ENCODE assay signal across 8 cellular contexts in genomic region chr19:41521860-41522555, GRCh38. TPM values are rescaled to one million over a fixed set of nuclear protein-coding genes. Genes with fewer than 3 reads are reported as not detected.
DNase-seq lines count a peak whose midpoint lies in the region; ATAC-seq and TF ChIP-seq lines count a peak whose summit lies in the region.

No MANE protein-coding gene starts in this region.

- H3K27me3 Mint-ChIP-seq in IgD-negative memory B cell, result peaks cover 4% of the 10 kb centered on the region

- H3K36me3 Mint-ChIP-seq in IgD-negative memory B cell, result no peaks in the 10 kb centered on the region

- no peaks in the 10 kb centered on the region for H3K36me3 ChIP-seq in uterus

- DNase-seq in activated gamma-delta T cell treated with Interleukin-2 at 50 U/mL for 16 hours, result peak; percentile 33
- peak; percentile 44 for DNase-seq in left lobe of liver (ENCODE audit: low spot score)
- no peak for DNase-seq in uterus
- DNase-seq in NCI-H526 treated with DMSO at 0.1 percent for 48 hours (lab: John Stamatoyannopoulos, UW), result no peak
- DNase-seq in NCI-H1694 (lab: John Stamatoyannopoulos, UW), result no peak

- intact Hi-C loops in uterus (cut with DNase I; ENCODE audit: low total_unique reads), result no loop called here

- peaks cover 0 to 7% of the 10 kb centered on the region in 2 donors for H3K4me1 ChIP-seq in uterus

- no peaks in the 10 kb centered on the region for H3K9me3 Mint-ChIP-seq in IgD-negative memory B cell

- peaks cover 0 to 34% of the 10 kb centered on the region in 2 donors for H3K27me3 ChIP-seq in uterus

- H3K4me3 ChIP-seq in GM12875 (ENCODE audit: low read depth, low read length) (peak overlapping the region; percentile 38), uterus (no peak overlapping the region)

- TF ChIP-seq POLR2A in uterus (IDR thresholded peaks at IDR 0.05), result no peak

- H3K4me1 Mint-ChIP-seq in IgD-negative memory B cell, result peaks cover 23 to 39% (median 25%) of the 10 kb centered on the region in 3 donors

- peak overlapping the region; percentile 83 to 92 (median 88) for H3K4me3 Mint-ChIP-seq in IgD-negative memory B cell

- no peak for TF ChIP-seq CTCF in GM12875 (IDR thresholded peaks at IDR 0.05; ENCODE audit: borderline replicate concordance, insufficient read depth, low read depth, low read length)
- no peak for TF ChIP-seq CTCF in uterus (IDR thresholded peaks at IDR 0.05)

- peak overlapping the region; percentile 15 to 19 for H3K27ac ChIP-seq in uterus

- H3K9me3 ChIP-seq in uterus, result no peaks in the 10 kb centered on the region

- peak overlapping the region; percentile 89 to 99 (median 98) for H3K27ac Mint-ChIP-seq in IgD-negative memory B cell

- ATAC-seq in left lobe of liver, result peak; percentile 63
- no peak for ATAC-seq in GM18873 (IDR thresholded peaks at IDR 0.05; ENCODE audit: low FRiP score, unreplicated experiment)

RNA-seq across cellular contexts. Expression of gene CEACAM21, which starts 54.0 kb away (rescaled TPM):
- 30.8 TPM for polyA plus RNA-seq in IgD-negative memory B cell
- 0.40 TPM for total RNA-seq in left lobe of liver
- total RNA-seq in uterus, result 1 to 10 TPM in 3 of 4 donors, not detected in 1; 1.1 to 2.8 (median 2.6) TPM

Comparison
In these comparisons a context has a peak if more than half of its experiments do, and no peak if none do; other contexts are left out.
1. DNase-seq: peak in activated gamma-delta T cell treated with Interleukin-2 at 50 U/mL for 16 hours (single experiment) and left lobe of liver (single experiment); none in uterus (0 of 2), NCI-H526 treated with DMSO at 0.1 percent for 48 hours (single experiment) and NCI-H1694 (single experiment).